ENCODE assay signal across 10 cellular contexts in the genomic region with DNA sequence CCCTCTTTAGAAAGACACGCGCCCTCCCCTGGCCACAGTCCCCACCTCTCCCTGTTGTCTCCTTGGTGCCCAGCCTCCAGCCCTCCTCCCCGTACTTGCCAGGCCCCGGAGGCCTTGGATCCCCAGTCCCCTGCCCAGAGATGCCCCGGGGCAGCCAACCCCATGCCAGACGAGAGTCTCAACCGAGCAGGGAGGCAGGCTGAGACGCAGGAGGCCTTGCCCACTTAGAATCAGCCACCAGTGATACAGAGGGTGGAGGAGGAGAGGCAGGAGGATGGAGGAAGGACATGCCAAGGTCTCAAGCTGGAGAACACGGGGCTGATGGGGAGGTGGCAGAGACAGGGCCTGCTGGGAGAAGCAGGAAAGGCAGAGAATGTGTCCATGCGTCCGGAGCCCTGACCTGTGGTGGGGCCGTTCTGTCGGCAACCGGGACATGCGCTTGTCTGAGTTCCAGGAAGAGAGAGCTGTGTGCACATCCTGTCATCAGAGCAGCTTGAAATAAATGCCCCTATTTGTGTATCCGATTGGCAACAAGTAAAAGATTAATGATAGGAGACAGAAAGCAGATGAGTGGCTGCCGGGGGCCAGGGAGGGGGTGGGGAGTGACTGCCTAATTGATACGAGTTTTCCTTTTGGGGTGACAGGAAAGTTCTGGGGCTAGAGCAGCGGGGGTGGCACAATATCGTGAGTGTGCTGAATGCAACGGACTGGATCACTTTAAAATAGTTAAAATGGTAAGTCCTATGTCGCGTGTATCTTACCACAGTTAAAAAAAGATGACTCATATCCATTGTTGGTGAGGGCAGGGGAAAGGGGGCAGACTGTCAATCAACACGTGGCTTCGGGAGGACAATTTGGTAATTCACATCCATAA. TPM values are rescaled to one million over a fixed set of nuclear protein-coding genes. Genes with fewer than 3 reads are reported as not detected.
A peak's percentile ranks its signal among the peaks of the same experiment; 100 is the strongest.
DNase-seq lines count a peak whose midpoint lies in the region; ATAC-seq and TF ChIP-seq lines count a peak whose summit lies in the region.
"Had no signal": no experiment of that assay in that cellular context is flagged by ENCODE, and none has a peak within 500 bp of the region (broad histone marks: within the 10 kb centered on the region; RNA-seq: fewer than 3 reads in every experiment).

No MANE protein-coding gene starts in this region.

- H3K4me3 ChIP-seq in breast epithelium (peak overlapping the region in 2 of 3 donors; percentile 3 to 19), upper lobe of left lung (peak overlapping the region in 1 of 4 donors; percentile 13)
- H3K4me3 ChIP-seq: cardiac muscle cell had no signal

- H3K27me3 Mint-ChIP-seq in MCF 10A (ENCODE audit: insufficient read depth, unreplicated experiment), result no peaks in the 10 kb centered on the region
- no peaks in the 10 kb centered on the region for H3K27me3 Mint-ChIP-seq in activated naive CD8-positive, alpha-beta T cell treated with anti-CD3 and anti-CD28 coated beads for 36 hours
- H3K27me3 Mint-ChIP-seq in mesothelial cell of epicardium (ENCODE audit: low read depth), result no peaks in the 10 kb centered on the region

- WGBS in upper lobe of left lung, 2 donors, result 53 to 55% methylated on average over 25 of the region's 25 CpGs

- no peaks in the 10 kb centered on the region for H3K9me3 Mint-ChIP-seq in MCF 10A (ENCODE audit: unreplicated experiment)
- H3K9me3 Mint-ChIP-seq in activated naive CD8-positive, alpha-beta T cell treated with anti-CD3 and anti-CD28 coated beads for 36 hours, result no peaks in the 10 kb centered on the region
- H3K9me3 Mint-ChIP-seq in mesothelial cell of epicardium, result no peaks in the 10 kb centered on the region

- POLR2A ChIA-PET in MCF 10A (lab: Yijun Ruan, JAX), result no interaction called here

- H3K9me3 ChIP-seq in breast epithelium, result no peaks in the 10 kb centered on the region
- no peaks in the 10 kb centered on the region for H3K9me3 ChIP-seq in upper lobe of left lung

- H3K36me3 ChIP-seq in breast epithelium (no peaks in the 10 kb centered on the region), upper lobe of left lung (no peaks in the 10 kb centered on the region)
- H3K36me3 ChIP-seq: cardiac muscle cell had no signal

- intact Hi-C loops in breast epithelium (cut with DNase I; ENCODE audit: low total_unique reads) (loop anchor here (1.0 kb wide), 1 partner anchor 30 kb away; no protein-coding TSS in a partner anchor), MCF 10A (cut with micrococcal nuclease) (no loop called here)

- no peak for TF ChIP-seq CTCF in breast epithelium (IDR thresholded peaks at IDR 0.05)
- TF ChIP-seq CTCF in MCF 10A (IDR thresholded peaks at IDR 0.05; ENCODE audit: unreplicated experiment), result no peak
- no peak for TF ChIP-seq CTCF in mesothelial cell of epicardium (IDR thresholded peaks at IDR 0.05; ENCODE audit: unreplicated experiment)
- peak in 1 of 6 experiments; percentile 7 for TF ChIP-seq CTCF in upper lobe of left lung (IDR thresholded peaks at IDR 0.05)

- CTCF ChIA-PET in MCF 10A (lab: Yijun Ruan, JAX), result no interaction called here

- peak in 2 of 4 donors; percentile 36 to 51 for TF ChIP-seq EP300 in upper lobe of left lung (IDR thresholded peaks at IDR 0.05)

- H3K4me1 Mint-ChIP-seq in MCF 10A (ENCODE audit: insufficient read depth, unreplicated experiment), result no peaks in the 10 kb centered on the region
- H3K4me1 Mint-ChIP-seq in activated naive CD8-positive, alpha-beta T cell treated with anti-CD3 and anti-CD28 coated beads for 36 hours, result peaks cover 62% of the 10 kb centered on the region
- peaks cover 40% of the 10 kb centered on the region for H3K4me1 Mint-ChIP-seq in mesothelial cell of epicardium

- peak; percentile 12 to 45 for ATAC-seq in upper lobe of left lung (ENCODE audit: low FRiP score in 2 of 2)

- H3K4me3 Mint-ChIP-seq in MCF 10A (ENCODE audit: unreplicated experiment) (no peak overlapping the region), mesothelial cell of epicardium (no peak overlapping the region)
- peak overlapping the region; percentile 84 for H3K4me3 Mint-ChIP-seq in activated naive CD8-positive, alpha-beta T cell treated with anti-CD3 and anti-CD28 coated beads for 36 hours

- no peak overlapping the region for H3K27ac Mint-ChIP-seq in MCF 10A (ENCODE audit: low read depth, unreplicated experiment)
- H3K27ac Mint-ChIP-seq in activated naive CD8-positive, alpha-beta T cell treated with anti-CD3 and anti-CD28 coated beads for 36 hours, result peak overlapping the region; percentile 96
- H3K27ac Mint-ChIP-seq in mesothelial cell of epicardium, result peak overlapping the region; percentile 39

- BruUV-seq in MCF 10A (replicated peaks; lab: Mats Ljungman, UMichigan), result no TSS peak

- H3K27me3 ChIP-seq in breast epithelium (peaks cover 0 to 6% of the 10 kb centered on the region in 2 donors), upper lobe of left lung (no peaks in the 10 kb centered on the region)
- H3K27me3 ChIP-seq: cardiac muscle cell had no signal

- no peaks in the 10 kb centered on the region for H3K4me1 ChIP-seq in breast epithelium
- H3K4me1 ChIP-seq in upper lobe of left lung, result peaks cover 0 to 6% (median 1%) of the 10 kb centered on the region in 4 donors

- H3K36me3 Mint-ChIP-seq in MCF 10A (ENCODE audit: insufficient read depth, unreplicated experiment) (no peaks in the 10 kb centered on the region), mesothelial cell of epicardium (no peaks in the 10 kb centered on the region)
- peaks cover 63% of the 10 kb centered on the region for H3K36me3 Mint-ChIP-seq in activated naive CD8-positive, alpha-beta T cell treated with anti-CD3 and anti-CD28 coated beads for 36 hours

- no peak for TF ChIP-seq POLR2A in breast epithelium (IDR thresholded peaks at IDR 0.05)
- peak in 1 of 4 donors; percentile 34 for TF ChIP-seq POLR2A in upper lobe of left lung (IDR thresholded peaks at IDR 0.05)

- peak overlapping the region; percentile 17 to 33 for H3K27ac ChIP-seq in breast epithelium
- H3K27ac ChIP-seq in upper lobe of left lung, result peak overlapping the region; percentile 62 to 85 (median 82)
- H3K27ac ChIP-seq: HL-60 had no signal

- DNase-seq in breast epithelium (ENCODE audit: low spot score in 2 of 2) (no peak), MCF 10A (ENCODE audit: unreplicated experiment) (no peak), mesothelial cell of epicardium (ENCODE audit: low spot score in 2 of 2, unreplicated experiment in 2 of 2) (no peak), upper lobe of left lung (peak in 1 of 2 donors; percentile 39), NCI-H345 (lab: John Stamatoyannopoulos, UW) (no peak), DMS153 (lab: John Stamatoyannopoulos, UW) (no peak), GDM1 (lab: John Stamatoyannopoulos, UW) (no peak)
- peak; percentile 62 for DNase-seq in activated naive CD8-positive, alpha-beta T cell treated with anti-CD3 and anti-CD28 coated beads for 36 hours

RNA-seq across cellular contexts. Expression of a gene that starts 44.7 kb away (rescaled TPM):
- total RNA-seq in breast epithelium, result 10 to 100 TPM in 2 of 3 donors, 1 to 10 TPM in 1; 8.8 to 38.1 (median 17.4) TPM
- 62.3 and 66.8 TPM in 2 replicates for total RNA-seq in MCF 10A (2022)
- total RNA-seq in activated naive CD8-positive, alpha-beta T cell treated with anti-CD3 and anti-CD28 coated beads for 36 hours, result 10 to 100 TPM; 10.4 to 11.3 TPM
- 37.9 to 42.7 TPM (median 39.6 TPM) in 3 replicates for total RNA-seq in mesothelial cell of epicardium
- 10 to 100 TPM in 5 of 6 donors, 1 to 10 TPM in 1; 8.5 to 32.8 (median 12.2) TPM for total RNA-seq in upper lobe of left lung
